In the genomic region with DNA sequence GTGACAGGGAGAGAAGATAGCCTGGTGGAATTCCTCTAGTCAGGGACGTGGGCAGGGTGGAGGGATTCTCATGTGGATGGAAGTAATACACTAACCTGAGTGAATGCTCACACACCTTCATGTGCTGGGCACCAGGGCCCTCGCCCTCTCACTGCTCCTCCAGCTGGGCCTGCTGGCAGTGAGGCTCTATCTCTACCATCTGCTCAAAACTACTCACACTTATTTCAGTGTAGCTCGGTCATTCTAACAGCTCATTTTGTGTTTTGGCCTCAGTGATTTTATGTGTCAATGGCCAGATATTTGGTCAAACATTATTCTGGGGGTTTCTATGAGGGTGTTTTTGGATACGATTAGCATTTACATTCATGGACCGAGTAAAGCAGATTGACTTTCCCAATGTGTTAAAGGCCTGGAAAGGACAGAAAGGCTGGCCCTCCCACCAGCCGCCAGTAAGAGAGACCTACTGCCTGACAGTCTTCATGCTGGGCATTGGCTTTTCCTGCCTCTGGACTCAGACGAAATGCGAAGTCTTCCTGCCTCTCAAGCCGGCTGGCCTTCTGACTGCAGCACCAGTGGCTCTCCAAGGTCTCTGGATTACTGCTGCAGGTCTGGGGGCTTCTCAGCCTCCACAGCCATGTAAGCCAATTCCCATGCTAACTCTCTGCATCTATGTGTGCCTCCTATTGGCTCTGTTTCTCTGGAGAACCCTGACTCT, we compare ENCODE assay signal across 27 cellular contexts.
"Had no signal": no experiment of that assay in that cellular context is flagged by ENCODE, and none has a peak within 500 bp of the region (broad histone marks: within the 10 kb centered on the region; RNA-seq: fewer than 3 reads in every experiment).

No MANE protein-coding gene starts in this region.

- H3K4me3 Mint-ChIP-seq: activated CD4-positive, alpha-beta memory T cell treated with anti-CD3 and anti-CD28 coated beads for 36 hours; activated CD4-positive, alpha-beta T cell treated with anti-CD3 and anti-CD28 coated beads for 36 hours; activated CD4-positive, alpha-beta T cell treated with anti-CD3 and anti-CD28 coated beads, Interleukin-2, amount 10 ng/mL, durations not matched to agents 24 days and 14 days; activated CD8-positive, alpha-beta memory T cell treated with anti-CD3 and anti-CD28 coated beads, Interleukin-2, amount 10 ng/mL, durations not matched to agents 7 days and 5 days; activated CD8-positive, alpha-beta T cell treated with anti-CD3 and anti-CD28 coated beads, Interleukin-2, amount 10 ng/mL, durations not matched to agents 7 days and 5 days; activated naive CD4-positive, alpha-beta T cell treated with anti-CD3 and anti-CD28 coated beads, Interleukin-2, amount 10 ng/mL, durations not matched to agents 7 days and 5 days; activated naive CD8-positive, alpha-beta T cell treated with anti-CD3 and anti-CD28 coated beads, Interleukin-2, amount 10 ng/mL, durations not matched to agents 7 days and 5 days; activated T-helper 1 cell treated with anti-CD3 and anti-CD28 coated beads, Interleukin-12 subunit alpha, Interleukin-12 subunit beta, Interleukin-2, Interleukin-4 antibody, amounts not matched to agents 30 ng/mL and 10 ng/mL and 1 ng/mL, durations not matched to agents 14 hours and 24 hours and 36 hours; brain had no signal

- H3K9me3 Mint-ChIP-seq: activated CD4-positive, alpha-beta memory T cell treated with anti-CD3 and anti-CD28 coated beads for 36 hours; activated CD4-positive, alpha-beta T cell treated with anti-CD3 and anti-CD28 coated beads, Interleukin-2, amount 10 ng/mL, durations not matched to agents 24 days and 14 days; activated naive CD4-positive, alpha-beta T cell treated with anti-CD3 and anti-CD28 coated beads, Interleukin-2, amount 10 ng/mL, durations not matched to agents 7 days and 5 days; activated naive CD4-positive, alpha-beta T cell treated with anti-CD3 and anti-CD28 coated beads, Interleukin-2, amount 50 U/mL, for 72 hours; activated naive CD8-positive, alpha-beta T cell treated with anti-CD3 and anti-CD28 coated beads, Interleukin-2, amount 10 ng/mL, durations not matched to agents 7 days and 5 days; activated T-helper 1 cell treated with anti-CD3 and anti-CD28 coated beads, Interleukin-12 subunit alpha, Interleukin-12 subunit beta, Interleukin-2, Interleukin-4 antibody, amounts not matched to agents 30 ng/mL and 10 ng/mL and 1 ng/mL, durations not matched to agents 14 hours and 24 hours and 36 hours had no signal

- ATAC-seq: activated CD4-positive, alpha-beta T cell treated with anti-CD3 and anti-CD28 coated beads for 36 hours; activated CD8-positive, alpha-beta memory T cell treated with anti-CD3 and anti-CD28 coated beads, Interleukin-2, amount 10 ng/mL, durations not matched to agents 7 days and 5 days; activated CD8-positive, alpha-beta T cell treated with anti-CD3 and anti-CD28 coated beads, Interleukin-2, amount 10 ng/mL, durations not matched to agents 7 days and 5 days; activated naive CD4-positive, alpha-beta T cell treated with anti-CD3 and anti-CD28 coated beads, Interleukin-2, amount 50 U/mL, for 72 hours; heart left ventricle had no signal

- H3K27ac Mint-ChIP-seq: activated CD4-positive, alpha-beta memory T cell treated with anti-CD3 and anti-CD28 coated beads for 36 hours; activated CD4-positive, alpha-beta T cell treated with anti-CD3 and anti-CD28 coated beads for 36 hours; activated CD4-positive, alpha-beta T cell treated with anti-CD3 and anti-CD28 coated beads, Interleukin-2, amount 10 ng/mL, durations not matched to agents 24 days and 14 days; activated CD8-positive, alpha-beta memory T cell treated with anti-CD3 and anti-CD28 coated beads, Interleukin-2, amount 10 ng/mL, durations not matched to agents 7 days and 5 days; activated CD8-positive, alpha-beta T cell treated with anti-CD3 and anti-CD28 coated beads, Interleukin-2, amount 10 ng/mL, durations not matched to agents 7 days and 5 days; activated naive CD4-positive, alpha-beta T cell treated with anti-CD3 and anti-CD28 coated beads, Interleukin-2, amount 10 ng/mL, durations not matched to agents 7 days and 5 days; activated naive CD4-positive, alpha-beta T cell treated with anti-CD3 and anti-CD28 coated beads, Interleukin-2, amount 50 U/mL, for 72 hours; activated naive CD8-positive, alpha-beta T cell treated with anti-CD3 and anti-CD28 coated beads, Interleukin-2, amount 10 ng/mL, durations not matched to agents 7 days and 5 days; activated T-helper 1 cell treated with anti-CD3 and anti-CD28 coated beads, Interleukin-12 subunit alpha, Interleukin-12 subunit beta, Interleukin-2, Interleukin-4 antibody, amounts not matched to agents 30 ng/mL and 10 ng/mL and 1 ng/mL, durations not matched to agents 14 hours and 24 hours and 36 hours; brain had no signal

- H3K4me1 Mint-ChIP-seq: activated CD4-positive, alpha-beta T cell treated with anti-CD3 and anti-CD28 coated beads for 36 hours; activated CD4-positive, alpha-beta T cell treated with anti-CD3 and anti-CD28 coated beads, Interleukin-2, amount 10 ng/mL, durations not matched to agents 24 days and 14 days; activated CD8-positive, alpha-beta memory T cell treated with anti-CD3 and anti-CD28 coated beads, Interleukin-2, amount 10 ng/mL, durations not matched to agents 7 days and 5 days; activated naive CD4-positive, alpha-beta T cell treated with anti-CD3 and anti-CD28 coated beads, Interleukin-2, amount 10 ng/mL, durations not matched to agents 7 days and 5 days; activated naive CD8-positive, alpha-beta T cell treated with anti-CD3 and anti-CD28 coated beads, Interleukin-2, amount 10 ng/mL, durations not matched to agents 7 days and 5 days had no signal

- DNase-seq: activated CD4-positive, alpha-beta memory T cell treated with anti-CD3 and anti-CD28 coated beads for 36 hours; activated CD4-positive, alpha-beta T cell treated with anti-CD3 and anti-CD28 coated beads for 36 hours; activated CD4-positive, alpha-beta T cell treated with anti-CD3 and anti-CD28 coated beads, Interleukin-2, amount 10 ng/mL, durations not matched to agents 24 days and 14 days; activated CD4-positive, CD25-positive, alpha-beta regulatory T cell; activated CD4-positive, CD25-positive, alpha-beta regulatory T cell treated with anti-CD3 and anti-CD28 coated beads, Interleukin-2, amount 50 U/mL, for 72 hours; activated CD8-positive, alpha-beta memory T cell treated with anti-CD3 and anti-CD28 coated beads, Interleukin-2, amount 10 ng/mL, durations not matched to agents 7 days and 5 days; activated CD8-positive, alpha-beta memory T cell treated with anti-CD3 and anti-CD28 coated beads, Interleukin-2, amount 50 U/mL, for 4 hours; activated CD8-positive, alpha-beta T cell treated with anti-CD3 and anti-CD28 coated beads, Interleukin-2, amount 10 ng/mL, durations not matched to agents 7 days and 5 days; activated gamma-delta T cell; activated naive CD4-positive, alpha-beta T cell; activated naive CD4-positive, alpha-beta T cell treated with anti-CD3 and anti-CD28 coated beads, Interleukin-2, amount 10 ng/mL, durations not matched to agents 7 days and 5 days; activated naive CD8-positive, alpha-beta T cell treated with anti-CD3 and anti-CD28 coated beads, Interleukin-2, amount 10 ng/mL, durations not matched to agents 7 days and 5 days; activated T-cell treated with anti-CD3 and anti-CD28 coated beads, Interleukin-2, amount 50 U/mL, for 1 hour; activated T-cell treated with anti-CD3 and anti-CD28 coated beads, Interleukin-2, amount 50 U/mL, for 48 hours; central memory CD4-positive, alpha-beta T cell; cortex of kidney; effector CD8-positive, alpha-beta T cell; foreskin fibroblast; heart left ventricle; T-helper 2 cell had no signal

- H3K36me3 Mint-ChIP-seq: activated CD4-positive, alpha-beta memory T cell treated with anti-CD3 and anti-CD28 coated beads for 36 hours; activated CD8-positive, alpha-beta memory T cell treated with anti-CD3 and anti-CD28 coated beads, Interleukin-2, amount 10 ng/mL, durations not matched to agents 7 days and 5 days; activated naive CD4-positive, alpha-beta T cell treated with anti-CD3 and anti-CD28 coated beads, Interleukin-2, amount 10 ng/mL, durations not matched to agents 7 days and 5 days; activated naive CD4-positive, alpha-beta T cell treated with anti-CD3 and anti-CD28 coated beads, Interleukin-2, amount 50 U/mL, for 72 hours; activated naive CD8-positive, alpha-beta T cell treated with anti-CD3 and anti-CD28 coated beads, Interleukin-2, amount 10 ng/mL, durations not matched to agents 7 days and 5 days; brain had no signal

- H3K27ac ChIP-seq: ascending aorta, breast epithelium, cardiac muscle cell, epithelial cell of prostate, heart left ventricle had no signal

- H3K36me3 ChIP-seq: ascending aorta, breast epithelium, cardiac muscle cell, heart left ventricle had no signal

- H3K4me3 ChIP-seq: ascending aorta, breast epithelium, cardiac muscle cell, heart left ventricle had no signal

- H3K4me1 ChIP-seq: breast epithelium had no signal

- H3K27me3 ChIP-seq: ascending aorta, breast epithelium, cardiac muscle cell, heart left ventricle had no signal
